ENCODE assay signal across 14 cellular contexts in genomic region chr19:48760514-48761221, GRCh38. TPM values are rescaled to one million over a fixed set of nuclear protein-coding genes. Genes with fewer than 3 reads are reported as not detected.
DNase-seq lines count a peak whose midpoint lies in the region; ATAC-seq, FAIRE-seq and TF ChIP-seq lines count a peak whose summit lies in the region.
"Had no signal": no experiment of that assay in that cellular context is flagged by ENCODE, and none has a peak within 500 bp of the region (broad histone marks: within the 10 kb centered on the region; RNA-seq: fewer than 3 reads in every experiment).

No MANE protein-coding gene starts in this region.

- CTCF ChIA-PET in Calu3 (lab: Charles Lee) (interaction anchor here (1.0 to 1.5 kb wide), 3 partner anchors 9 to 22 kb away, joined by 3 to 5 read pairs (median 4); no protein-coding TSS in a partner anchor), GM12878 (lab: Yijun Ruan, JAX) (interaction anchor here (0.6 to 1.1 kb wide), 3 partner anchors 40 to 480 kb away, joined by 3 read pairs; no protein-coding TSS in a partner anchor)

- 16% methylated on average over 16 of the region's 16 CpGs for WGBS in GM12878 (ENCODE audit: insufficient coverage, insufficient replicate concordance, low lambda C conversion rate, missing lambda C conversion rate)
- WGBS in neuronal stem cell (ENCODE audit: extremely low coverage in 2 of 2, insufficient read length in 2 of 2, insufficient replicate concordance in 1 of 2), 2 donors: no CpG with 5 or more reads among the region's 16 CpGs

- H2AK5ac ChIP-seq in neuronal stem cell (ENCODE audit: low read depth, low read length): peak overlapping the region; percentile 63

- H4K20me1 ChIP-seq in GM12878 (ENCODE audit: control insufficient read depth, insufficient read depth): no peaks in the 10 kb centered on the region

- peak overlapping the region; percentile 27 for H3K27ac Mint-ChIP-seq in Calu3 (ENCODE audit: unreplicated experiment)
- H3K27ac Mint-ChIP-seq: CD4-positive, CD25-positive, alpha-beta regulatory T cell had no signal

- TF ChIP-seq CTCF in Calu3 (IDR thresholded peaks at IDR 0.05; ENCODE audit: unreplicated experiment) (no peak), GM12878 (IDR thresholded peaks at IDR 0.05 in 2 of 3, conservative IDR thresholded peaks at IDR 0.05 in 1 of 3; ENCODE audit: control insufficient read depth in 2 of 3, extremely low read depth in 1 of 3, insufficient read depth in 1 of 3, low read depth in 3 of 3, low read length in 3 of 3) (no peak), brain microvascular endothelial cell (IDR thresholded peaks at IDR 0.05; ENCODE audit: low read depth, low read length, missing control alignments) (no peak)

- H2BK12ac ChIP-seq in neuronal stem cell (ENCODE audit: low read length): no peak overlapping the region

- no peak overlapping the region for H3K18ac ChIP-seq in neuronal stem cell (ENCODE audit: low read length)

- no peak overlapping the region for H3K4me3 Mint-ChIP-seq in Calu3 (ENCODE audit: low read depth, unreplicated experiment)
- H3K4me3 Mint-ChIP-seq: activated T-cell treated with anti-CD3 and anti-CD28 coated beads, Interleukin-2, amount 50 U/mL, for 4 hours; CD4-positive, CD25-positive, alpha-beta regulatory T cell had no signal

- H4K91ac ChIP-seq in neuronal stem cell (ENCODE audit: low read depth, low read length, poor library complexity): no peak overlapping the region

- H3K9ac ChIP-seq in GM12878 (ENCODE audit: control insufficient read depth, insufficient read depth, low read length): no peak overlapping the region
- H3K9ac ChIP-seq in neuronal stem cell (ENCODE audit: low read depth, low read length, poor library complexity): no peak overlapping the region

- H3K4me2 ChIP-seq in GM12878 (ENCODE audit: control insufficient read depth, insufficient read depth): no peak overlapping the region
- H3K4me2 ChIP-seq in neuronal stem cell (ENCODE audit: insufficient read depth, low read length, poor library complexity, severe bottlenecking): no peak overlapping the region

- TF ChIP-seq EP300 in GM12878 (IDR thresholded peaks at IDR 0.05; ENCODE audit: borderline replicate concordance in 1 of 2, control insufficient read depth in 1 of 2, low read depth in 2 of 2, low read length in 2 of 2): no peak

- no peak overlapping the region for H2BK15ac ChIP-seq in neuronal stem cell (ENCODE audit: low read length)

- H3K27ac ChIP-seq in GM12878 (ENCODE audit: control insufficient read depth, insufficient read depth) (no peak overlapping the region), neuronal stem cell (replicated peaks; ENCODE audit: low read length) (no peak overlapping the region), brain microvascular endothelial cell (no peak overlapping the region)

- no peaks in the 10 kb centered on the region for H3K9me3 Mint-ChIP-seq in Calu3 (ENCODE audit: low read depth, unreplicated experiment)
- H3K9me3 Mint-ChIP-seq: activated T-cell treated with anti-CD3 and anti-CD28 coated beads, Interleukin-2, amount 50 U/mL, for 4 hours; CD4-positive, CD25-positive, alpha-beta regulatory T cell; naive thymus-derived CD4-positive, alpha-beta T cell had no signal

- POLR2A ChIA-PET in GM12878 (lab: Charles Lee): no interaction called here

- H3K4me1 ChIP-seq in GM12878 (ENCODE audit: control insufficient read depth, insufficient read depth, low read length) (no peaks in the 10 kb centered on the region), neuronal stem cell (ENCODE audit: control insufficient read depth in 2 of 2, insufficient read depth in 1 of 2, low read depth in 1 of 2, low read length in 2 of 2) (peaks cover 0 to 1% of the 10 kb centered on the region in 2 donors)

- ATAC-seq in GM12878: no peak
- ATAC-seq: left colon; naive thymus-derived CD4-positive, alpha-beta T cell had no signal

- peaks cover 2% of the 10 kb centered on the region for H3K79me1 ChIP-seq in neuronal stem cell (ENCODE audit: low read depth, low read length)

- TF ChIP-seq RAD21 in GM12878 (IDR thresholded peaks at IDR 0.05; ENCODE audit: insufficient read depth, low read depth, low read length): no peak

- H3K36me3 Mint-ChIP-seq in Calu3 (ENCODE audit: insufficient read depth, unreplicated experiment): no peaks in the 10 kb centered on the region
- H3K36me3 Mint-ChIP-seq: CD4-positive, CD25-positive, alpha-beta regulatory T cell; naive thymus-derived CD4-positive, alpha-beta T cell had no signal

- no TSS peak for BruUV-seq in Calu3 (replicated peaks; lab: Mats Ljungman, UMichigan)
- BruUV-seq in GM12878 (replicated peaks; lab: Mats Ljungman, UMichigan): no TSS peak

- DNase-seq in Calu3 (peak; percentile 40), HK-2 (ENCODE audit: unreplicated experiment) (peak; percentile 21), GM12878 (ENCODE audit: low read depth, low spot score) (no peak), neuronal stem cell (ENCODE audit: low spot score) (no peak), NCI-H187 treated with DMSO at 0.1 percent for 48 hours (lab: John Stamatoyannopoulos, UW) (no peak), brain microvascular endothelial cell (no peak), NCI-H446 (lab: John Stamatoyannopoulos, UW) (no peak)
- DNase-seq in NK-92 treated with Interleukin-12 subunit alpha and Interleukin-12 subunit beta, amount 100 ng/mL, for 24 hours (lab: John Stamatoyannopoulos, UW): no peak
- DNase-seq: activated T-cell treated with anti-CD3 and anti-CD28 coated beads, Interleukin-2, amount 50 U/mL, for 4 hours; CD4-positive, CD25-positive, alpha-beta regulatory T cell; GDM1; left colon; naive thymus-derived CD4-positive, alpha-beta T cell had no signal

- no peak overlapping the region for H3K4ac ChIP-seq in neuronal stem cell (ENCODE audit: low read length)

- H3K36me3 ChIP-seq in GM12878 (ENCODE audit: control insufficient read depth in 2 of 2, insufficient read depth in 2 of 2, low read length in 1 of 2) (no peaks in the 10 kb centered on the region), neuronal stem cell (replicated peaks in 1 of 2; ENCODE audit: control insufficient read depth in 2 of 2, insufficient read depth in 2 of 2, low read length in 2 of 2) (no peaks in the 10 kb centered on the region), brain microvascular endothelial cell (replicated peaks) (no peaks in the 10 kb centered on the region)

- peak overlapping the region; percentile 44 for H2AFZ ChIP-seq in GM12878 (ENCODE audit: control insufficient read depth, low read depth, low read length)
- H2AFZ ChIP-seq in neuronal stem cell (ENCODE audit: low read length): peak overlapping the region; percentile 73

- H4K8ac ChIP-seq in neuronal stem cell (ENCODE audit: low read depth, low read length): no peak overlapping the region

- no peaks in the 10 kb centered on the region for H3K27me3 ChIP-seq in GM12878 (replicated peaks in 1 of 2; ENCODE audit: control insufficient read depth in 2 of 2, insufficient read depth in 2 of 2, low read length in 1 of 2)
- H3K27me3 ChIP-seq in neuronal stem cell (ENCODE audit: control insufficient read depth in 3 of 3, insufficient read depth in 3 of 3, low read depth in 1 of 3, low read length in 3 of 3): peaks cover 0 to 30% (median 0%) of the 10 kb centered on the region in 3 experiments
- peaks cover 4% of the 10 kb centered on the region for H3K27me3 ChIP-seq in brain microvascular endothelial cell (replicated peaks)

- intact Hi-C loops in Calu3 (cut with micrococcal nuclease; ENCODE audit: unreplicated experiment) (no loop called here), GM12878 (cut with micrococcal nuclease; ENCODE audit: unreplicated experiment) (no loop called here)

- H2BK5ac ChIP-seq in neuronal stem cell (ENCODE audit: low read length): no peak overlapping the region

- H3K79me2 ChIP-seq in GM12878 (ENCODE audit: control insufficient read depth, insufficient read depth, low read length): no peaks in the 10 kb centered on the region

- no peak overlapping the region for H2BK120ac ChIP-seq in neuronal stem cell (ENCODE audit: low read depth, low read length)

- SMC1A ChIA-PET in GM12878 (lab: Charles Lee; ENCODE audit: uncharacterized antibody, unreplicated experiment): interaction anchor here (0.6 kb wide), 1 partner anchor 436 kb away, joined by 3 read pairs; no protein-coding TSS in a partner anchor

- no peak for FAIRE-seq in GM12878 (lab: Jason Lieb, UNC)
- FAIRE-seq: GM18507 had no signal

- no peak overlapping the region for H3K4me3 ChIP-seq in GM12878
- H3K4me3 ChIP-seq in neuronal stem cell (ENCODE audit: low read length in 2 of 2): no peak overlapping the region
- H3K4me3 ChIP-seq in brain microvascular endothelial cell (ENCODE audit: low read depth, low read length): no peak overlapping the region

- H3K23ac ChIP-seq in neuronal stem cell (ENCODE audit: low read depth, low read length, poor library complexity): no peak overlapping the region

- in situ Hi-C loops in GM12878 (cut with MboI) (no loop called here), brain microvascular endothelial cell (cut with HindIII; ENCODE audit: low pct_ligation_motif_present, low sequenced_read_pairs) (no loop called here)

- peaks cover 55% of the 10 kb centered on the region for H3K27me3 Mint-ChIP-seq in Calu3 (ENCODE audit: unreplicated experiment)

- RAD21 ChIA-PET in GM12878 (lab: Charles Lee; ENCODE audit: unreplicated experiment): no interaction called here

- H3K9me3 ChIP-seq in GM12878 (replicated peaks; ENCODE audit: control insufficient read depth, insufficient read depth, low read length) (no peaks in the 10 kb centered on the region), neuronal stem cell (replicated peaks in 1 of 2; ENCODE audit: control insufficient read depth in 2 of 2, insufficient read depth in 1 of 2, low read depth in 1 of 2, low read length in 2 of 2) (no peaks in the 10 kb centered on the region)

- TF ChIP-seq POLR2A in GM12878 (IDR thresholded peaks at IDR 0.05; ENCODE audit: low read depth, low read length): no peak

- no peak overlapping the region for H3K14ac ChIP-seq in neuronal stem cell (ENCODE audit: low read length)

- peaks cover 10% of the 10 kb centered on the region for H3K4me1 Mint-ChIP-seq in Calu3 (ENCODE audit: low read depth, unreplicated experiment)

RNA-seq across cellular contexts. Expression of gene FGF21, which starts 5.3 kb away (rescaled TPM):
- not detected in 2 replicates for total RNA-seq in Calu3 (2022)
- total RNA-seq in GM12878 (2013; cell fraction: nucleolus; rRNA removed): not detected in 2 replicates
- total RNA-seq in GM12878 (2014; rRNA removed): not detected in 2 replicates
- not detected in 2 replicates for total RNA-seq in GM12878 (2014; rRNA removed; fragmentation: Illumina TruSeq; extraction: Trizol)
- not detected in 2 replicates for total RNA-seq in GM12878 (2021)
- not detected for polyA plus RNA-seq in GM12878 (2011; ENCODE audit: low read depth)
- not detected in 2 replicates for polyA plus RNA-seq in GM12878 (2011; rRNA removed)
- not detected in 2 replicates for polyA plus RNA-seq in GM12878 (2011; cell fraction: cytosol; rRNA removed)
- not detected in 2 replicates for polyA plus RNA-seq in GM12878 (2011; cell fraction: nucleus; rRNA removed)
- polyA plus RNA-seq in GM12878 (2012): not detected in 2 replicates
- not detected in 2 replicates for polyA plus RNA-seq in GM12878 (2014; fragmentation: Illumina TruSeq; extraction: Trizol)
- polyA plus RNA-seq in GM12878 (2014; fragmentation: Nextera tagmentation; extraction: Ambion mirVana): not detected
- not detected in 2 replicates for polyA plus RNA-seq in GM12878 (2014; rRNA removed)
- polyA plus RNA-seq in GM12878 (2016; fragmentation: Nextera tagmentation; extraction: Ambion mirVana): not detected
- polyA minus RNA-seq in GM12878 (2011; rRNA and poly(A)+ RNA removed): not detected in 2 replicates
- not detected in 2 replicates for polyA minus RNA-seq in GM12878 (2011; cell fraction: cytosol; rRNA and poly(A)+ RNA removed)
- polyA minus RNA-seq in GM12878 (2011; cell fraction: nucleus; rRNA and poly(A)+ RNA removed): not detected in 2 replicates
- polyA plus RNA-seq in neuronal stem cell (2013, experiment 1 of 2): not detected
- polyA plus RNA-seq in neuronal stem cell (2013, experiment 2 of 2): not detected
- total RNA-seq: activated T-cell treated with anti-CD3 and anti-CD28 coated beads, Interleukin-2, amount 50 U/mL, for 4 hours; CD4-positive, CD25-positive, alpha-beta regulatory T cell; left colon; naive thymus-derived CD4-positive, alpha-beta T cell had no signal
- polyA plus RNA-seq: CD4-positive, CD25-positive, alpha-beta regulatory T cell; naive thymus-derived CD4-positive, alpha-beta T cell had no signal

RNA-seq across cellular contexts. Expression of gene FUT1, which starts 8.2 kb away (rescaled TPM):
- total RNA-seq in Calu3 (2022): 2.6 and 2.9 TPM in 2 replicates
- not detected in 2 replicates for total RNA-seq in GM12878 (2013; cell fraction: nucleolus; rRNA removed)
- not detected in 2 replicates for total RNA-seq in GM12878 (2014; rRNA removed)
- total RNA-seq in GM12878 (2014; rRNA removed; fragmentation: Illumina TruSeq; extraction: Trizol): not detected in 2 replicates
- not detected in 2 replicates for total RNA-seq in GM12878 (2021)
- not detected for polyA plus RNA-seq in GM12878 (2011; ENCODE audit: low read depth)
- polyA plus RNA-seq in GM12878 (2011; rRNA removed): 0.01 TPM in 1 of 2 replicates, not detected in the other
- 0.01 and 0.03 TPM in 2 replicates for polyA plus RNA-seq in GM12878 (2011; cell fraction: cytosol; rRNA removed)
- 0.03 TPM in 2 replicates for polyA plus RNA-seq in GM12878 (2011; cell fraction: nucleus; rRNA removed)
- polyA plus RNA-seq in GM12878 (2012): 0.04 TPM in 1 of 2 replicates, not detected in the other
- not detected in 2 replicates for polyA plus RNA-seq in GM12878 (2014; fragmentation: Illumina TruSeq; extraction: Trizol)
- polyA plus RNA-seq in GM12878 (2014; fragmentation: Nextera tagmentation; extraction: Ambion mirVana): not detected
- polyA plus RNA-seq in GM12878 (2014; rRNA removed): not detected in 2 replicates
- polyA plus RNA-seq in GM12878 (2016; fragmentation: Nextera tagmentation; extraction: Ambion mirVana): not detected
- polyA minus RNA-seq in GM12878 (2011; rRNA and poly(A)+ RNA removed): not detected in 2 replicates
- polyA minus RNA-seq in GM12878 (2011; cell fraction: cytosol; rRNA and poly(A)+ RNA removed): 0.21 TPM in 1 of 2 replicates, not detected in the other
- polyA minus RNA-seq in GM12878 (2011; cell fraction: nucleus; rRNA and poly(A)+ RNA removed): not detected in 2 replicates
- 0.99 TPM for polyA plus RNA-seq in neuronal stem cell (2013, experiment 1 of 2)
- 1.0 TPM for polyA plus RNA-seq in neuronal stem cell (2013, experiment 2 of 2)
- total RNA-seq: CD4-positive, CD25-positive, alpha-beta regulatory T cell had no signal
- polyA plus RNA-seq: naive thymus-derived CD4-positive, alpha-beta T cell had no signal

RNA-seq across cellular contexts. Expression of gene IZUMO1, which starts 14.0 kb away (rescaled TPM):
- total RNA-seq in Calu3 (2022): 0.31 and 0.42 TPM in 2 replicates
- total RNA-seq in GM12878 (2013; cell fraction: nucleolus; rRNA removed): not detected in 2 replicates
- not detected in 2 replicates for total RNA-seq in GM12878 (2014; rRNA removed)
- total RNA-seq in GM12878 (2014; rRNA removed; fragmentation: Illumina TruSeq; extraction: Trizol): not detected in 2 replicates
- total RNA-seq in GM12878 (2021): not detected in 2 replicates
- not detected for polyA plus RNA-seq in GM12878 (2011; ENCODE audit: low read depth)
- not detected in 2 replicates for polyA plus RNA-seq in GM12878 (2011; rRNA removed)
- not detected in 2 replicates for polyA plus RNA-seq in GM12878 (2011; cell fraction: cytosol; rRNA removed)
- not detected in 2 replicates for polyA plus RNA-seq in GM12878 (2011; cell fraction: nucleus; rRNA removed)
- polyA plus RNA-seq in GM12878 (2012): not detected in 2 replicates
- polyA plus RNA-seq in GM12878 (2014; fragmentation: Illumina TruSeq; extraction: Trizol): not detected in 2 replicates
- polyA plus RNA-seq in GM12878 (2014; fragmentation: Nextera tagmentation; extraction: Ambion mirVana): not detected
- not detected in 2 replicates for polyA plus RNA-seq in GM12878 (2014; rRNA removed)
- not detected for polyA plus RNA-seq in GM12878 (2016; fragmentation: Nextera tagmentation; extraction: Ambion mirVana)
- polyA minus RNA-seq in GM12878 (2011; rRNA and poly(A)+ RNA removed): not detected in 2 replicates
- polyA minus RNA-seq in GM12878 (2011; cell fraction: cytosol; rRNA and poly(A)+ RNA removed): not detected in 2 replicates
- polyA minus RNA-seq in GM12878 (2011; cell fraction: nucleus; rRNA and poly(A)+ RNA removed): not detected in 2 replicates
- polyA plus RNA-seq in neuronal stem cell (2013, experiment 1 of 2): 0.01 TPM
- polyA plus RNA-seq in neuronal stem cell (2013, experiment 2 of 2): 0.03 TPM
- total RNA-seq: activated T-cell treated with anti-CD3 and anti-CD28 coated beads, Interleukin-2, amount 50 U/mL, for 4 hours; CD4-positive, CD25-positive, alpha-beta regulatory T cell; left colon; naive thymus-derived CD4-positive, alpha-beta T cell had no signal
- polyA plus RNA-seq: CD4-positive, CD25-positive, alpha-beta regulatory T cell; naive thymus-derived CD4-positive, alpha-beta T cell had no signal

RNA-seq across cellular contexts. Expression of gene RASIP1, which starts 20.3 kb away (rescaled TPM):
- 0.09 and 0.29 TPM in 2 replicates for total RNA-seq in Calu3 (2022)
- not detected in 2 replicates for total RNA-seq in GM12878 (2013; cell fraction: nucleolus; rRNA removed)
- total RNA-seq in GM12878 (2014; rRNA removed): not detected in 2 replicates
- total RNA-seq in GM12878 (2014; rRNA removed; fragmentation: Illumina TruSeq; extraction: Trizol): not detected in 2 replicates
- 0.08 and 0.19 TPM in 2 replicates for total RNA-seq in GM12878 (2021)
- polyA plus RNA-seq in GM12878 (2011; ENCODE audit: low read depth): not detected
- polyA plus RNA-seq in GM12878 (2011; rRNA removed): not detected in 2 replicates
- polyA plus RNA-seq in GM12878 (2011; cell fraction: cytosol; rRNA removed): 0.03 TPM in 2 replicates
- not detected in 2 replicates for polyA plus RNA-seq in GM12878 (2011; cell fraction: nucleus; rRNA removed)
- 0.09 and 0.22 TPM in 2 replicates for polyA plus RNA-seq in GM12878 (2012)
- polyA plus RNA-seq in GM12878 (2014; fragmentation: Illumina TruSeq; extraction: Trizol): not detected in 2 replicates
- polyA plus RNA-seq in GM12878 (2014; fragmentation: Nextera tagmentation; extraction: Ambion mirVana): not detected
- 0.19 TPM in 1 of 2 replicates, not detected in the other for polyA plus RNA-seq in GM12878 (2014; rRNA removed)
- polyA plus RNA-seq in GM12878 (2016; fragmentation: Nextera tagmentation; extraction: Ambion mirVana): not detected
- polyA minus RNA-seq in GM12878 (2011; rRNA and poly(A)+ RNA removed): not detected in 2 replicates
- polyA minus RNA-seq in GM12878 (2011; cell fraction: cytosol; rRNA and poly(A)+ RNA removed): 0.40 and 0.62 TPM in 2 replicates
- 0.29 TPM in 1 of 2 replicates, not detected in the other for polyA minus RNA-seq in GM12878 (2011; cell fraction: nucleus; rRNA and poly(A)+ RNA removed)
- polyA plus RNA-seq in neuronal stem cell (2013, experiment 1 of 2): 1.1 TPM
- 1.1 TPM for polyA plus RNA-seq in neuronal stem cell (2013, experiment 2 of 2)

RNA-seq across cellular contexts. Expression of gene MAMSTR, which starts 41.1 kb away (rescaled TPM):
- total RNA-seq in Calu3 (2022) (1.7 TPM in 2 replicates), GM12878 (2014; rRNA removed) (0.11 and 0.73 TPM in 2 replicates), GM12878 (2014; rRNA removed; fragmentation: Illumina TruSeq; extraction: Trizol) (0.13 and 0.18 TPM in 2 replicates), GM12878 (2021) (0.32 and 0.33 TPM in 2 replicates)
- total RNA-seq in GM12878 (2013; cell fraction: nucleolus; rRNA removed): 1.4 and 1.8 TPM in 2 replicates
- polyA plus RNA-seq in GM12878 (2011; ENCODE audit: low read depth): 0.13 TPM
- polyA plus RNA-seq in GM12878 (2011; rRNA removed) (0.13 and 0.24 TPM in 2 replicates), GM12878 (2014; fragmentation: Illumina TruSeq; extraction: Trizol) (0.22 TPM in 1 of 2 replicates, not detected in the other), GM12878 (2014; fragmentation: Nextera tagmentation; extraction: Ambion mirVana) (under 1 TPM in 1 of 2 experiments, not detected in 1; 0.04 TPM), GM12878 (2014; rRNA removed) (0.31 and 0.49 TPM in 2 replicates), GM12878 (2016; fragmentation: Nextera tagmentation; extraction: Ambion mirVana) (under 1 TPM; 0.48 to 0.57 TPM)
- polyA plus RNA-seq in GM12878 (2011; cell fraction: cytosol; rRNA removed): 0.18 and 0.19 TPM in 2 replicates
- polyA plus RNA-seq in GM12878 (2011; cell fraction: nucleus; rRNA removed): 0.26 and 0.37 TPM in 2 replicates
- 0.32 and 0.41 TPM in 2 replicates for polyA plus RNA-seq in GM12878 (2012)
- polyA minus RNA-seq in GM12878 (2011; rRNA and poly(A)+ RNA removed): 0.15 and 0.62 TPM in 2 replicates
- not detected in 2 replicates for polyA minus RNA-seq in GM12878 (2011; cell fraction: cytosol; rRNA and poly(A)+ RNA removed)
- 0.36 and 0.77 TPM in 2 replicates for polyA minus RNA-seq in GM12878 (2011; cell fraction: nucleus; rRNA and poly(A)+ RNA removed)
- 1.1 TPM for polyA plus RNA-seq in neuronal stem cell (2013, experiment 1 of 2)
- polyA plus RNA-seq in neuronal stem cell (2013, experiment 2 of 2): 0.90 TPM

Comparison
In these comparisons a context has a peak if more than half of its experiments do, and no peak if none do; other contexts are left out.
1. DNase-seq: peak in Calu3 (single experiment) and HK-2 (single experiment); none in GM12878 (single experiment), neuronal stem cell (single experiment), NCI-H187 treated with DMSO at 0.1 percent for 48 hours (single experiment), NK-92 treated with Interleukin-12 subunit alpha and Interleukin-12 subunit beta, amount 100 ng/mL, for 24 hours (single experiment), brain microvascular endothelial cell (single experiment) and NCI-H446 (0 of 2).